22 cellular contexts compared by ENCODE assay signal in genomic region chr1:15609631-15610030, GRCh38.
"Had no signal": no experiment of that assay in that cellular context is flagged by ENCODE, and none has a peak within 500 bp of the region (broad histone marks: within the 10 kb centered on the region; RNA-seq: fewer than 3 reads in every experiment).

No MANE protein-coding gene starts in this region.

- H3K36me3 ChIP-seq: brain microvascular endothelial cell, cardiac muscle cell, Peyer's patch, SJSA1 had no signal

- ATAC-seq: activated naive CD4-positive, alpha-beta T cell treated with anti-CD3 and anti-CD28 coated beads, Interleukin-2, amount 50 U/mL, for 72 hours; activated naive CD8-positive, alpha-beta T cell treated with anti-CD3 and anti-CD28 coated beads, Interleukin-2, amount 50 U/mL, for 24 hours; activated T-cell treated with anti-CD3 and anti-CD28 coated beads, Interleukin-2, amount 50 U/mL, for 4 hours; T-helper 17 cell had no signal

- H3K9me3 ChIP-seq: Peyer's patch, SJSA1 had no signal

- H3K27ac ChIP-seq: brain microvascular endothelial cell, cardiac muscle cell, Peyer's patch, SJSA1 had no signal

- H3K27me3 ChIP-seq: brain microvascular endothelial cell, cardiac muscle cell, Peyer's patch, SJSA1 had no signal

- H3K4me1 ChIP-seq: Peyer's patch, SJSA1 had no signal

- H3K4me3 ChIP-seq: cardiac muscle cell, Peyer's patch, SJSA1 had no signal

- DNase-seq: activated B cell treated with CpG ODN at 0.5 μM for 24 hours; activated CD4-positive, alpha-beta memory T cell treated with anti-CD3 and anti-CD28 coated beads for 36 hours; activated CD4-positive, alpha-beta T cell treated with anti-CD3 and anti-CD28 coated beads for 1 hour; activated CD4-positive, alpha-beta T cell treated with anti-CD3 and anti-CD28 coated beads, Interleukin-2, amount 10 ng/mL, durations not matched to agents 7 days and 5 days; activated CD8-positive, alpha-beta memory T cell treated with anti-CD3 and anti-CD28 coated beads for 24 hours; activated effector memory CD4-positive, alpha-beta T cell treated with anti-CD3 and anti-CD28 coated beads, Interleukin-2, amount 50 U/mL, for 16 hours; activated naive CD4-positive, alpha-beta T cell treated with Interleukin-2 at 50 U/mL for 16 hours; activated naive CD8-positive, alpha-beta T cell treated with anti-CD3 and anti-CD28 coated beads, Interleukin-2, amount 50 U/mL, for 24 hours; activated T-cell treated with anti-CD3 and anti-CD28 coated beads, Interleukin-2, amount 50 U/mL, for 4 hours; amygdala; brain microvascular endothelial cell; NCI-H1105 treated with DMSO at 0.1 percent for 48 hours; NCI-H1436 treated with DMSO at 0.1 percent for 48 hours; NCI-H187; NCI-H69; Peyer's patch; SHP77; T-helper 17 cell; T-helper 9 cell had no signal
